In the genomic region with DNA sequence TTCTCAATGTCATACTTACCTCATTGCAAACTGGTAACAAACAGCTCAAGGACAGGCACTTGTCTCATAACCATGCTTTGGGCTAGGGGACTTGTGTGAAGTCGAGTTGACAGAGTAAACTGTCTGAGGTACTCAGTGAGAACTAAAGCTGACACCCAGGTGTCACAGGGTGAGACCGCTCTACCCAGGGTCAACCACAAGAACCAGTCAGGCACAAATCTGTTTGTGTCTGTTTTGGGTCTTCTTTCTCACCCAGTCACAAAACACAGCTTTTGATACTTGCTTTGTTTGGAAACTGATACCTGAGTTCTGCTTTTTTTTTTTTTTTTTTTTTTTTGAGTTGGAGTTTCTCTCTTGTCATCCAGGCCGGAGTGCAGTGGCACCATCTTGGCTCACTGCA, we compare ENCODE assay signal across 12 cellular contexts.
DNase-seq lines count a peak whose midpoint lies in the region; ATAC-seq lines count a peak whose summit lies in the region.
"Had no signal": no experiment of that assay in that cellular context is flagged by ENCODE, and none has a peak within 500 bp of the region (broad histone marks: within the 10 kb centered on the region; RNA-seq: fewer than 3 reads in every experiment).

No MANE protein-coding gene starts in this region.

- peaks cover 26% of the 10 kb centered on the region in 2 donors for H3K4me1 Mint-ChIP-seq in immature natural killer cell

- H3K9me3 Mint-ChIP-seq in immature natural killer cell = no peaks in the 10 kb centered on the region

- ATAC-seq in GM18873 (IDR thresholded peaks at IDR 0.05; ENCODE audit: low FRiP score, unreplicated experiment) (peak; percentile 81), GM21529 (IDR thresholded peaks at IDR 0.05; ENCODE audit: unreplicated experiment) (peak; percentile 96), HG03103 (IDR thresholded peaks at IDR 0.05; ENCODE audit: low read depth, unreplicated experiment) (peak; percentile 92)
- ATAC-seq: Panc1 had no signal

- peak overlapping the region in 4 of 6 donors; percentile 21 to 57 (median 36) for H3K27ac Mint-ChIP-seq in immature natural killer cell

- H3K36me3 Mint-ChIP-seq in immature natural killer cell = peaks cover 0 to 9% (median 6%) of the 10 kb centered on the region in 3 donors

- peaks cover 0 to 3% (median 0%) of the 10 kb centered on the region in 3 donors for H3K27me3 Mint-ChIP-seq in immature natural killer cell (ENCODE audit: low read depth in 3 of 3)

- DNase-seq in immature natural killer cell (peak; percentile 35 to 55 (median 48)), NCI-H1694 (lab: John Stamatoyannopoulos, UW) (no peak), NCI-H2029 (lab: John Stamatoyannopoulos, UW) (no peak), NCI-H2081 treated with DMSO at 0.1 percent for 48 hours (lab: John Stamatoyannopoulos, UW) (no peak), NCI-H1417 (lab: John Stamatoyannopoulos, UW) (no peak)
- DNase-seq: activated T-cell treated with anti-CD3 and anti-CD28 coated beads, Interleukin-2, amount 50 U/mL, for 1 hour; NCI-H2029 treated with DMSO at 0.1 percent for 48 hours; stomach had no signal

- peak overlapping the region in 3 of 5 donors; percentile 13 to 42 (median 32) for H3K4me3 Mint-ChIP-seq in immature natural killer cell

Comparison
In these comparisons a context has a peak if more than half of its experiments do, and no peak if none do; other contexts are left out.
1. DNase-seq: peak in immature natural killer cell (3 of 3); none in NCI-H1694 (single experiment), NCI-H2029 (single experiment), NCI-H2081 treated with DMSO at 0.1 percent for 48 hours (single experiment) and NCI-H1417 (0 of 3).
2. Peak in every context shown above with its lines, with median percentiles within 50 percentile points of each other: ATAC-seq.